18 cellular contexts compared by ENCODE assay signal in the genomic region with DNA sequence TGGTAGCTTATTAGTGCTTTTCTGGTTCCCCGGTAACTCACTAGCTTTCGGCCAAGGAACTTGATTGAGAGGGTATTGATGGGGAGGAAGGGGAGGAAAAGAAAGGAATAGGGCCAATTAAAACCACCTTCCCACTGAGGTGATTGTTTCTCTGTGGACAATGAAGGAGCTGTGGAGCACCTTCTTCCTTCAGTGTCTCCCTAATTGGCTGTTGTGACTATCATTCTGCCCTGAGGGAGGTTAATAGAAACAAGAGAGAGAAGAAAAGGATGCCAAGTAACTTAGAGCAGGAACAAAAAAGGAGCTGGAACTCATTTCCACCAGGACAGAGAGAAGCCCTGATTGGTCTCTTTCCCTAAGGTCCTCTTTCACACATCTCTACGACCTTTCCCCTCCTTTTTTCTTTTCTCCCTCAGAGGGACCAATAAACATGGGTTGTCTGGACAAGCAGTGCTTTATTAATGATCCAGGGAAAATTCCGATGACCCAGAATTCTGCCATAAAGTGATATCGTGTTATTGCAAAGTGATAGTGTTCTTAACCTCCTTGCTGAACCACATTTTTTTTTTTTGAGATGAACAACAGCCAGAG.
DNase-seq lines count a peak whose midpoint lies in the region.
"Had no signal": no experiment of that assay in that cellular context is flagged by ENCODE, and none has a peak within 500 bp of the region (broad histone marks: within the 10 kb centered on the region; RNA-seq: fewer than 3 reads in every experiment).

No MANE protein-coding gene starts in this region.

- no peak overlapping the region for H3K14ac ChIP-seq in mesenchymal stem cell (ENCODE audit: low read length in 2 of 2)

- peak; percentile 53 for DNase-seq in NCI-H1436 treated with DMSO at 0.1 percent for 48 hours (lab: John Stamatoyannopoulos, UW)
- peak; percentile 6 for DNase-seq in cerebellar cortex (ENCODE audit: low spot score)
- no peak for DNase-seq in mesenchymal stem cell
- DNase-seq in activated naive CD4-positive, alpha-beta T cell (lab: John Stamatoyannopoulos, UW): no peak
- DNase-seq in NCI-H2029 (lab: John Stamatoyannopoulos, UW): no peak
- no peak for DNase-seq in midbrain (lab: John Stamatoyannopoulos, UW)
- no peak for DNase-seq in substantia nigra (lab: John Stamatoyannopoulos, UW)
- DNase-seq: BE2C; CD4-positive, alpha-beta T cell; EL; H9; KG1; NCI-H1048; NCI-H2107; NCI-H446 treated with DMSO at 0.1 percent for 48 hours; NCI-H748 treated with DMSO at 0.1 percent for 48 hours; OCI-M1; SJCRH30 had no signal

- peak overlapping the region; percentile 15 for H3K9ac ChIP-seq in mesenchymal stem cell (ENCODE audit: low read length)

- 97% methylated on average over 4 of the region's 5 CpGs for WGBS in mesenchymal stem cell

- H3K4me1 ChIP-seq in mesenchymal stem cell (ENCODE audit: control insufficient read depth, insufficient read depth, low read depth, low read length): no peaks in the 10 kb centered on the region
- H3K4me1 ChIP-seq: BE2C, SJCRH30 had no signal

- H3K18ac ChIP-seq in mesenchymal stem cell (ENCODE audit: low read depth in 1 of 2, low read length in 2 of 2): no peak overlapping the region

- H2AK5ac ChIP-seq in mesenchymal stem cell (ENCODE audit: low read length, severe bottlenecking): no peak overlapping the region

- H3K4me3 ChIP-seq in mesenchymal stem cell (ENCODE audit: insufficient read depth in 1 of 2, low read depth in 1 of 2, low read length in 2 of 2): peak overlapping the region in 1 of 2 experiments; percentile 8
- H3K4me3 ChIP-seq: SJCRH30 had no signal

- H3K4me2 ChIP-seq in mesenchymal stem cell (ENCODE audit: low read length, poor library complexity, severe bottlenecking): no peak overlapping the region

- no peak overlapping the region for H2BK5ac ChIP-seq in mesenchymal stem cell (ENCODE audit: low read depth, low read length, poor library complexity, severe bottlenecking)

- H3K4ac ChIP-seq in mesenchymal stem cell (ENCODE audit: low read depth in 1 of 2, low read length in 2 of 2): no peak overlapping the region

- peaks cover 0 to 12% of the 10 kb centered on the region in 2 experiments for H3K27me3 ChIP-seq in mesenchymal stem cell (ENCODE audit: control insufficient read depth in 1 of 2, insufficient read depth in 1 of 2, low read length in 2 of 2)
- H3K27me3 ChIP-seq: BE2C, SJCRH30 had no signal

- H2BK15ac ChIP-seq in mesenchymal stem cell (ENCODE audit: low read depth, poor library complexity, severe bottlenecking): no peak overlapping the region

- H3K79me1 ChIP-seq in mesenchymal stem cell (replicated peaks; ENCODE audit: low read length, poor library complexity, severe bottlenecking): no peaks in the 10 kb centered on the region

- H2AFZ ChIP-seq in mesenchymal stem cell (ENCODE audit: low read depth, low read length): no peak overlapping the region

- no peak overlapping the region for H4K91ac ChIP-seq in mesenchymal stem cell (ENCODE audit: low read length)

- no peak overlapping the region for H4K8ac ChIP-seq in mesenchymal stem cell (ENCODE audit: low read length)

- no peak overlapping the region for H3K23ac ChIP-seq in mesenchymal stem cell (ENCODE audit: low read length in 2 of 2)

- H3K27ac ChIP-seq in mesenchymal stem cell (ENCODE audit: low read length, poor library complexity, severe bottlenecking) (no peak overlapping the region), substantia nigra (ENCODE audit: low read depth, low read length, poor library complexity, severe bottlenecking) (no peak overlapping the region)
- H3K27ac ChIP-seq: SJCRH30 had no signal

- no peak overlapping the region for H2BK12ac ChIP-seq in mesenchymal stem cell (ENCODE audit: low read length in 2 of 2)

- H3K36me3 ChIP-seq in mesenchymal stem cell (ENCODE audit: control insufficient read depth in 1 of 2, insufficient read depth in 2 of 2, low read depth in 1 of 2, low read length in 2 of 2): no peaks in the 10 kb centered on the region
- H3K36me3 ChIP-seq: BE2C, SJCRH30 had no signal

- H2BK120ac ChIP-seq in mesenchymal stem cell (ENCODE audit: low read depth, low read length): no peak overlapping the region

- no peaks in the 10 kb centered on the region for H3K9me3 ChIP-seq in mesenchymal stem cell (ENCODE audit: control insufficient read depth, low read length)
- H3K9me3 ChIP-seq: BE2C, SJCRH30 had no signal

Comparison
In these comparisons a context has a peak if more than half of its experiments do, and no peak if none do; other contexts are left out.
1. DNase-seq: peak in NCI-H1436 treated with DMSO at 0.1 percent for 48 hours (single experiment) and cerebellar cortex (single experiment); none in mesenchymal stem cell (single experiment), activated naive CD4-positive, alpha-beta T cell (0 of 4), NCI-H2029 (single experiment), midbrain (single experiment) and substantia nigra (0 of 49).